In the genomic region with DNA sequence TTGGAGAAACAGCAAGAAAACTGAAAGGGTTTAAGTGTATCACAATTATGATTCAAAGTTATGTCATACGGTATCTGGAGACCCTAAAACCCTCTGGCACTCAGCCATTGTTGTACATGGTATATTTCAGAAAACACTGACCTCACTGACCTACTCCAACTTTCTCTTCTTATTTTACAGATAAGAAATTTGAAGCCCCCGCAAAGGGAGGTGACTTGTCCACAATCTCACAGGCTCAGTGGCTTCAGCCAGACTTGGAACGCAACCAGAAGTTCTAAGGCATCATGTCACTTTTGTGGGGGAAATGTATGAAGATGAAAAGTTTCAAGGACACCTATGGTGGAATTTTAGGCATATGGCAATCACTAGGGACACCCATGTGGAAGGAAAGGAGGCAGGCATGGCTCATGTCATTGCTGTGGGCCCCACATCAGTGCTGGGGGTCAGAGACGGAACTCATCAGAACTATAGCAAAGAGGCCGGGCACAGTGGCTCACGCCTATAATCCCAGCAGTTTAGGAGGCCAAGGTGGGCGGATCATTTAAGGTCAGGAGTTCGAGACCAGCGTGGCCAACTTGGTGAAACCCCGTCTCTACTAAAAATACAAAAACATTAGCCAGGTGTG, we compare ENCODE assay signal across 16 cellular contexts. TPM values are rescaled to one million over a fixed set of nuclear protein-coding genes. Genes with fewer than 3 reads are reported as not detected.
DNase-seq lines count a peak whose midpoint lies in the region; ATAC-seq, FAIRE-seq and TF ChIP-seq lines count a peak whose summit lies in the region.
"Had no signal": no experiment of that assay in that cellular context is flagged by ENCODE, and none has a peak within 500 bp of the region (broad histone marks: within the 10 kb centered on the region; RNA-seq: fewer than 3 reads in every experiment).

No MANE protein-coding gene starts in this region.

- H3K4me3 Mint-ChIP-seq in astrocyte (ENCODE audit: unreplicated experiment): peak overlapping the region; percentile 58
- peak overlapping the region; percentile 42 for H3K4me3 Mint-ChIP-seq in neural crest cell
- no peak overlapping the region for H3K4me3 Mint-ChIP-seq in CD8-positive, alpha-beta T cell

- POLR2A ChIA-PET in A673 (lab: Charles Lee; ENCODE audit: low non-redundant PET) (interaction anchor here (0.6 to 0.7 kb wide), 2 partner anchors 8 to 375 kb away, joined by 3 to 4 read pairs; no protein-coding TSS in a partner anchor), PC-9 (lab: Charles Lee; ENCODE audit: unreplicated experiment) (interaction anchor here (0.6 kb wide), 1 partner anchor 39 kb away, joined by 6 read pairs; no protein-coding TSS in a partner anchor)
- POLR2A ChIA-PET in CD8-positive, alpha-beta T cell (lab: Charles Lee): no interaction called here

- H3K9me2 ChIP-seq in PC-9 (ENCODE audit: insufficient read depth): no peaks in the 10 kb centered on the region

- no peak overlapping the region for H3K27ac Mint-ChIP-seq in astrocyte (ENCODE audit: unreplicated experiment)
- no peak overlapping the region for H3K27ac Mint-ChIP-seq in neural crest cell (ENCODE audit: unreplicated experiment)
- H3K27ac Mint-ChIP-seq in CD8-positive, alpha-beta T cell: no peak overlapping the region

- BruUV-seq in A673 (replicated peaks; lab: Mats Ljungman, UMichigan) (no TSS peak), PC-9 (replicated peaks; lab: Mats Ljungman, UMichigan) (no TSS peak)

- H3K4me1 Mint-ChIP-seq in astrocyte (ENCODE audit: low read depth, unreplicated experiment): peaks cover 18% of the 10 kb centered on the region
- H3K4me1 Mint-ChIP-seq in neural crest cell: peaks cover 15% of the 10 kb centered on the region
- peaks cover 2% of the 10 kb centered on the region for H3K4me1 Mint-ChIP-seq in CD8-positive, alpha-beta T cell (ENCODE audit: low read depth)

- H3K27me3 Mint-ChIP-seq in astrocyte (ENCODE audit: low read depth, unreplicated experiment): peaks cover 8% of the 10 kb centered on the region
- H3K27me3 Mint-ChIP-seq in neural crest cell (ENCODE audit: low read depth): no peaks in the 10 kb centered on the region
- no peaks in the 10 kb centered on the region for H3K27me3 Mint-ChIP-seq in CD8-positive, alpha-beta T cell (ENCODE audit: low read depth)

- H3K9ac ChIP-seq in astrocyte (ENCODE audit: low read length): no peak overlapping the region
- H3K9ac ChIP-seq: BLaER1, GM23248 had no signal

- H4K20me1 ChIP-seq in PC-9 (ENCODE audit: insufficient read depth) (no peaks in the 10 kb centered on the region), astrocyte (ENCODE audit: insufficient read depth, low read length) (no peaks in the 10 kb centered on the region)
- H4K20me1 ChIP-seq: BLaER1 had no signal

- no peak for FAIRE-seq in astrocyte (lab: Jason Lieb, UNC)
- FAIRE-seq: A204.1 had no signal

- no peak for ATAC-seq in CD8-positive, alpha-beta T cell
- no peak for ATAC-seq in HG03175 (IDR thresholded peaks at IDR 0.05; ENCODE audit: unreplicated experiment)

- H3K79me2 ChIP-seq in PC-9 (ENCODE audit: low read depth): peaks cover 12% of the 10 kb centered on the region
- H3K79me2 ChIP-seq in astrocyte (ENCODE audit: insufficient read depth, low read length): no peaks in the 10 kb centered on the region

- peaks cover 75% of the 10 kb centered on the region for H3F3A ChIP-seq in PC-9 (ENCODE audit: insufficient read depth, low read depth)

- no peaks in the 10 kb centered on the region for H3K9me3 Mint-ChIP-seq in astrocyte (ENCODE audit: unreplicated experiment)
- no peaks in the 10 kb centered on the region for H3K9me3 Mint-ChIP-seq in neural crest cell
- H3K9me3 Mint-ChIP-seq in CD8-positive, alpha-beta T cell: no peaks in the 10 kb centered on the region

- H3K4me3 ChIP-seq in A673 (ENCODE audit: low read depth, low read length, poor library complexity, severe bottlenecking) (no peak overlapping the region), PC-9 (no peak overlapping the region), astrocyte (ENCODE audit: insufficient read depth, low read depth, low read length) (no peak overlapping the region)
- no peak overlapping the region for H3K4me3 ChIP-seq in CD8-positive, alpha-beta T cell (ENCODE audit: low read depth, low read length)
- H3K4me3 ChIP-seq: BLaER1, GM23248, HAP-1 had no signal

- no peaks in the 10 kb centered on the region for H3K36me3 Mint-ChIP-seq in astrocyte (ENCODE audit: low read depth, unreplicated experiment)
- no peaks in the 10 kb centered on the region for H3K36me3 Mint-ChIP-seq in neural crest cell (ENCODE audit: low read depth)
- H3K36me3 Mint-ChIP-seq in CD8-positive, alpha-beta T cell: no peaks in the 10 kb centered on the region

- H3K9me3 ChIP-seq in A673 (ENCODE audit: low read depth, low read length, poor library complexity, severe bottlenecking) (no peaks in the 10 kb centered on the region), PC-9 (ENCODE audit: insufficient read depth, low read depth) (no peaks in the 10 kb centered on the region), astrocyte (ENCODE audit: insufficient read depth, low read depth, low read length) (no peaks in the 10 kb centered on the region)
- no peaks in the 10 kb centered on the region for H3K9me3 ChIP-seq in CD8-positive, alpha-beta T cell (ENCODE audit: low read length)
- H3K9me3 ChIP-seq: BLaER1, HAP-1 had no signal

- DNase-seq in A673 (ENCODE audit: low spot score): no peak
- no peak for DNase-seq in PC-9
- no peak for DNase-seq in astrocyte (ENCODE audit: low read depth)
- no peak for DNase-seq in neural crest cell (ENCODE audit: low read depth, low spot score)
- DNase-seq in CD8-positive, alpha-beta T cell: no peak
- no peak for DNase-seq in EL
- DNase-seq: DMS79; GM23248; KBM-7; NCI-H1694 treated with DMSO at 0.1 percent for 48 hours; NK-92 treated with Interleukin-12 subunit alpha and Interleukin-12 subunit beta, amount 100 ng/mL, for 24 hours; SIG-M5 had no signal

- H3K27me3 ChIP-seq in A673 (replicated peaks; ENCODE audit: insufficient read depth, low read depth, low read length, poor library complexity): no peaks in the 10 kb centered on the region
- no peaks in the 10 kb centered on the region for H3K27me3 ChIP-seq in PC-9 (ENCODE audit: insufficient read depth, low read depth)
- H3K27me3 ChIP-seq in astrocyte (ENCODE audit: insufficient read depth, low read length): no peaks in the 10 kb centered on the region
- H3K27me3 ChIP-seq in CD8-positive, alpha-beta T cell (ENCODE audit: insufficient read depth, low read length): no peaks in the 10 kb centered on the region
- H3K27me3 ChIP-seq: BLaER1 had no signal

- H3K4me2 ChIP-seq in PC-9: no peak overlapping the region
- H3K4me2 ChIP-seq in astrocyte (ENCODE audit: low read length): no peak overlapping the region
- H3K4me2 ChIP-seq: BLaER1 had no signal

- intact Hi-C loops in A673 (cut with micrococcal nuclease; ENCODE audit: unreplicated experiment) (no loop called here), PC-9 (cut with micrococcal nuclease; ENCODE audit: unreplicated experiment) (no loop called here)
- intact Hi-C loops in CD8-positive, alpha-beta T cell (cut with DNase I, micrococcal nuclease): no loop called here

- CTCF ChIA-PET in A673 (lab: Charles Lee) (no interaction called here), PC-9 (lab: Charles Lee) (interaction anchor here (0.7 kb wide), 1 partner anchor 28 kb away, joined by 7 read pairs; no protein-coding TSS in a partner anchor)
- CTCF ChIA-PET in CD8-positive, alpha-beta T cell (lab: Charles Lee): no interaction called here

- TF ChIP-seq CTCF in A673 (conservative IDR thresholded peaks at IDR 0.05; ENCODE audit: low read depth, low read length) (no peak), PC-9 (conservative IDR thresholded peaks at IDR 0.05) (no peak), astrocyte (IDR thresholded peaks at IDR 0.05; ENCODE audit: insufficient read depth, low read depth, low read length) (no peak), neural crest cell (conservative IDR thresholded peaks at IDR 0.05) (no peak)
- no peak for TF ChIP-seq CTCF in CD8-positive, alpha-beta T cell (IDR thresholded peaks at IDR 0.05)

- H3K36me3 ChIP-seq in A673 (ENCODE audit: insufficient read depth, low read length, poor library complexity, severe bottlenecking) (no peaks in the 10 kb centered on the region), PC-9 (ENCODE audit: low read depth) (no peaks in the 10 kb centered on the region), astrocyte (ENCODE audit: insufficient read depth, low read length) (no peaks in the 10 kb centered on the region)
- no peaks in the 10 kb centered on the region for H3K36me3 ChIP-seq in CD8-positive, alpha-beta T cell (ENCODE audit: insufficient read depth, low read length)
- H3K36me3 ChIP-seq: BLaER1, HAP-1 had no signal

- H3K4me1 ChIP-seq in A673 (ENCODE audit: insufficient read depth, low read length, poor library complexity, severe bottlenecking) (peaks cover 42% of the 10 kb centered on the region), PC-9 (replicated peaks; ENCODE audit: insufficient read depth) (peaks cover 97% of the 10 kb centered on the region), astrocyte (ENCODE audit: insufficient read depth, low read length) (peaks cover 16% of the 10 kb centered on the region)
- no peaks in the 10 kb centered on the region for H3K4me1 ChIP-seq in CD8-positive, alpha-beta T cell (ENCODE audit: insufficient read depth, low read length)

- H3K27ac ChIP-seq in A673 (ENCODE audit: low read depth, low read length, poor library complexity, severe bottlenecking) (peak overlapping the region; percentile 24), PC-9 (peak overlapping the region; percentile 96; the same call in 1 of the 2 replicates), astrocyte (ENCODE audit: low read depth, low read length) (no peak overlapping the region)
- H3K27ac ChIP-seq in CD8-positive, alpha-beta T cell (ENCODE audit: low read depth, low read length): no peak overlapping the region
- H3K27ac ChIP-seq: BLaER1, GM23248 had no signal

- H2AFZ ChIP-seq in PC-9 (no peak overlapping the region), astrocyte (ENCODE audit: low read depth, low read length) (no peak overlapping the region)
- H2AFZ ChIP-seq: GM23248 had no signal

RNA-seq across cellular contexts. Expression of a gene that starts 5.2 kb away (rescaled TPM):
- total RNA-seq in A673 (2021): 43.4 and 59.6 TPM in 2 replicates
- total RNA-seq in PC-9 (2021): 81.0 and 82.0 TPM in 2 replicates
- 33.0 and 36.9 TPM in 2 replicates for total RNA-seq in astrocyte
- 12.5 and 14.4 TPM in 2 replicates for total RNA-seq in neural crest cell
- 1 to 10 TPM; 2.5 to 2.7 TPM for total RNA-seq in CD8-positive, alpha-beta T cell

RNA-seq across cellular contexts. Expression of a gene that starts 28.5 kb away (rescaled TPM):
- 43.4 and 55.4 TPM in 2 replicates for total RNA-seq in A673 (2021)
- total RNA-seq in PC-9 (2021): 15.0 and 16.5 TPM in 2 replicates
- 57.8 and 64.0 TPM in 2 replicates for total RNA-seq in astrocyte
- total RNA-seq in neural crest cell: 42.0 and 44.4 TPM in 2 replicates
- 1 to 10 TPM; 1.3 to 1.4 TPM for total RNA-seq in CD8-positive, alpha-beta T cell

RNA-seq across cellular contexts. Expression of a gene that starts 32.7 kb away (rescaled TPM):
- total RNA-seq in A673 (2021) (71.9 and 72.0 TPM in 2 replicates), PC-9 (2021) (176 and 212 TPM in 2 replicates), astrocyte (124 and 138 TPM in 2 replicates), neural crest cell (62.4 and 65.2 TPM in 2 replicates)
- 10 to 100 TPM; 46.2 to 51.7 TPM for total RNA-seq in CD8-positive, alpha-beta T cell

RNA-seq across cellular contexts. Expression of a gene that starts 50.0 kb away (rescaled TPM):
- total RNA-seq in A673 (2021) (41.0 and 51.0 TPM in 2 replicates), PC-9 (2021) (49.5 and 57.1 TPM in 2 replicates), astrocyte (43.4 and 45.1 TPM in 2 replicates), neural crest cell (88.7 and 88.8 TPM in 2 replicates)
- 10 to 100 TPM; 10.3 to 11.1 TPM for total RNA-seq in CD8-positive, alpha-beta T cell

Comparison
In these comparisons a context has a peak if more than half of its experiments do, and no peak if none do; other contexts are left out.
1. H3K27ac ChIP-seq: peak in A673 (single experiment) and PC-9 (single experiment); none in astrocyte (single experiment) and CD8-positive, alpha-beta T cell (single experiment).